Comparison of ENCODE assay signal across 17 cellular contexts in the genomic region with DNA sequence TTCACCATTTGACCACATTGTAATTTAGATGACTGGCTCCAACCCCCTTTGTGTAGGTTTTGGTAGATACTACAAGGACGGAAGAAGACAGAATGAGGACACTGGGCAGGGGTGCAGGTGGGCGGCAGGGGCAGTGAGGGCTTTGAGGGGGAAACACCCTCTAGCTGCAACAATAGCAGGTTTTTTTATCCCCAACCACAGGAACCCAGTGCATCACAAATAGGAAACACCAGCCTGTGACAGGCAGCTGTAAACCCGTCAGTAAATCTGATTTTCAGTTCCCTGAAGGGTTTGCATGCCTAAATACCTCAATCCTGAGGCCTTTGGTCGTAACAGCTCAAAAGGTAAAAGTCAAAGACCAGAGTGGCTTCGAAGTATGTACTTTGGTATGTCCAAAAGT. TPM values are rescaled to one million over a fixed set of nuclear protein-coding genes. Genes with fewer than 3 reads are reported as not detected.
DNase-seq lines count a peak whose midpoint lies in the region; ATAC-seq and TF ChIP-seq lines count a peak whose summit lies in the region.
"Had no signal": no experiment of that assay in that cellular context is flagged by ENCODE, and none has a peak within 500 bp of the region (broad histone marks: within the 10 kb centered on the region; RNA-seq: fewer than 3 reads in every experiment).

No MANE protein-coding gene starts in this region.

- H3K4me1 Mint-ChIP-seq in immature natural killer cell = peaks cover 66 to 80% of the 10 kb centered on the region in 2 donors

- peak; percentile 32 for ATAC-seq in GM21390 (IDR thresholded peaks at IDR 0.05; ENCODE audit: unreplicated experiment)
- peak; percentile 31 for ATAC-seq in HG03469 (IDR thresholded peaks at IDR 0.05; ENCODE audit: unreplicated experiment)
- no peak for ATAC-seq in GM18868 (IDR thresholded peaks at IDR 0.05; ENCODE audit: unreplicated experiment)
- ATAC-seq in omental fat pad (ENCODE audit: low FRiP score) = no peak
- no peak for ATAC-seq in HG02798 (IDR thresholded peaks at IDR 0.05; ENCODE audit: poor library complexity, unreplicated experiment)
- ATAC-seq: pancreas had no signal

- H3K27me3 Mint-ChIP-seq in immature natural killer cell (ENCODE audit: low read depth in 3 of 3) = peaks cover under 1 to 16% (median 10%) of the 10 kb centered on the region in 3 donors

- no peaks in the 10 kb centered on the region for H3K9me3 Mint-ChIP-seq in immature natural killer cell

- peak; percentile 69 for DNase-seq in GM12865 (ENCODE audit: low read depth)
- peak; percentile 19 to 57 (median 29) for DNase-seq in immature natural killer cell
- no peak for DNase-seq in omental fat pad (ENCODE audit: low spot score)
- DNase-seq in OCI-M1 (lab: John Stamatoyannopoulos, UW) = no peak
- DNase-seq: activated gamma-delta T cell; head of caudate nucleus; NCI-H187; NCI-H446 treated with DMSO at 0.1 percent for 48 hours; pancreas; PC-9; stimulated activated naive CD4-positive, alpha-beta T cell treated with Interleukin-2 at 50 U/mL for 16 hours; WERI-Rb-1 had no signal

- TF ChIP-seq CTCF in GM12865 (IDR thresholded peaks at IDR 0.05; ENCODE audit: insufficient read depth, low read depth, low read length, missing control alignments) (no peak), omental fat pad (IDR thresholded peaks at IDR 0.05) (no peak)

- no peak overlapping the region for H3K4me3 ChIP-seq in GM12865 (ENCODE audit: low read depth, low read length)
- H3K4me3 ChIP-seq: esophagus muscularis mucosa, pancreas, PC-9 had no signal

- no peaks in the 10 kb centered on the region for H3K36me3 Mint-ChIP-seq in immature natural killer cell

- H3K27ac Mint-ChIP-seq in immature natural killer cell = peak overlapping the region; percentile 68 to 89 (median 80)

- H3K4me3 Mint-ChIP-seq in immature natural killer cell = peak overlapping the region; percentile 54 to 75 (median 68)

RNA-seq across cellular contexts. Expression of gene DTNBP1, which starts 4.5 kb away (rescaled TPM):
- 100 to 1,000 TPM in 1 of 3 donors, 10 to 100 TPM in 2; 60.3 to 109 (median 86.4) TPM for polyA plus RNA-seq in immature natural killer cell
- total RNA-seq in omental fat pad = 10 to 100 TPM in 2 of 4 donors, 1 to 10 TPM in 2; 5.9 to 13.9 (median 10.4) TPM

Comparison
In these comparisons a context has a peak if more than half of its experiments do, and no peak if none do; other contexts are left out.
1. DNase-seq: peak in GM12865 (single experiment) and immature natural killer cell (3 of 3); none in omental fat pad (single experiment) and OCI-M1 (single experiment).
2. ATAC-seq: peak in GM21390 (single experiment) and HG03469 (single experiment); none in GM18868 (single experiment), omental fat pad (single experiment) and HG02798 (single experiment).